In genomic region chr14:93132472-93133065, GRCh38 we compare ENCODE assay signal across 8 cellular contexts. TPM values are rescaled to one million over a fixed set of nuclear protein-coding genes. Genes with fewer than 3 reads are reported as not detected.
DNase-seq lines count a peak whose midpoint lies in the region; ATAC-seq and TF ChIP-seq lines count a peak whose summit lies in the region.

No MANE protein-coding gene starts in this region.

- H3K4me3 Mint-ChIP-seq in activated CD8-positive, alpha-beta memory T cell treated with anti-CD3 and anti-CD28 coated beads, Interleukin-2, amount 10 ng/mL, durations not matched to agents 7 days and 5 days: no peak overlapping the region
- H3K4me3 Mint-ChIP-seq in activated CD8-positive, alpha-beta T cell treated with anti-CD3 and anti-CD28 coated beads for 36 hours: no peak overlapping the region

- H3K4me3 ChIP-seq in LNCaP clone FGC (ENCODE audit: low read depth, low read length) (no peak overlapping the region), testis (no peak overlapping the region)

- peak; percentile 57 for ATAC-seq in activated CD8-positive, alpha-beta memory T cell treated with anti-CD3 and anti-CD28 coated beads, Interleukin-2, amount 10 ng/mL, durations not matched to agents 7 days and 5 days
- peak; percentile 56 for ATAC-seq in activated CD8-positive, alpha-beta T cell treated with anti-CD3 and anti-CD28 coated beads for 36 hours

- H3K4me1 ChIP-seq in testis: peaks cover 5% of the 10 kb centered on the region

- no peak overlapping the region for H3K27ac ChIP-seq in testis

- H3K9me3 Mint-ChIP-seq in activated CD8-positive, alpha-beta memory T cell treated with anti-CD3 and anti-CD28 coated beads, Interleukin-2, amount 10 ng/mL, durations not matched to agents 7 days and 5 days (ENCODE audit: low read depth): no peaks in the 10 kb centered on the region
- no peaks in the 10 kb centered on the region for H3K9me3 Mint-ChIP-seq in activated CD8-positive, alpha-beta T cell treated with anti-CD3 and anti-CD28 coated beads for 36 hours

- no peaks in the 10 kb centered on the region for H3K9me3 ChIP-seq in testis

- H3K36me3 Mint-ChIP-seq in activated CD8-positive, alpha-beta memory T cell treated with anti-CD3 and anti-CD28 coated beads, Interleukin-2, amount 10 ng/mL, durations not matched to agents 7 days and 5 days: no peaks in the 10 kb centered on the region
- no peaks in the 10 kb centered on the region for H3K36me3 Mint-ChIP-seq in activated CD8-positive, alpha-beta T cell treated with anti-CD3 and anti-CD28 coated beads for 36 hours (ENCODE audit: low read depth)

- no peaks in the 10 kb centered on the region for H3K36me3 ChIP-seq in testis (ENCODE audit: low read depth, missing control alignments)

- TF ChIP-seq CTCF in LNCaP clone FGC (IDR thresholded peaks at IDR 0.05; ENCODE audit: control insufficient read depth, extremely low read depth, insufficient read depth): peak; percentile 62
- TF ChIP-seq CTCF in activated CD8-positive, alpha-beta T cell treated with anti-CD3 and anti-CD28 coated beads for 36 hours (IDR thresholded peaks at IDR 0.05): peak; percentile 47
- TF ChIP-seq CTCF in testis (IDR thresholded peaks at IDR 0.05): peak; percentile 35 to 55 (median 43)

- H3K27ac Mint-ChIP-seq in activated CD8-positive, alpha-beta memory T cell treated with anti-CD3 and anti-CD28 coated beads, Interleukin-2, amount 10 ng/mL, durations not matched to agents 7 days and 5 days: no peak overlapping the region
- no peak overlapping the region for H3K27ac Mint-ChIP-seq in activated CD8-positive, alpha-beta T cell treated with anti-CD3 and anti-CD28 coated beads for 36 hours

- TF ChIP-seq POLR2A in testis (IDR thresholded peaks at IDR 0.05): no peak

- CTCF ChIA-PET in activated CD8-positive, alpha-beta memory T cell treated with anti-CD3 and anti-CD28 coated beads, Interleukin-2, amount 10 ng/mL, durations not matched to agents 7 days and 5 days (lab: Charles Lee): interaction anchor here (0.7 to 13.7 kb wide), 21 partner anchors 8 to 252 kb away, joined by 3 to 269 read pairs (median 3); partner anchors contain the start of gene ITPK1
- CTCF ChIA-PET in activated CD8-positive, alpha-beta T cell treated with anti-CD3 and anti-CD28 coated beads for 36 hours (lab: Charles Lee): interaction anchor here (0.6 to 10.3 kb wide), 25 partner anchors 9 to 205 kb away, joined by 3 to 180 read pairs (median 4); partner anchors contain the start of gene ITPK1

- POLR2A ChIA-PET in activated CD8-positive, alpha-beta T cell treated with anti-CD3 and anti-CD28 coated beads for 36 hours (lab: Charles Lee): interaction anchor here (1.0 to 1.4 kb wide), 2 partner anchors 16 to 19 kb away, joined by 3 to 4 read pairs; no protein-coding TSS in a partner anchor

- intact Hi-C loops in activated CD8-positive, alpha-beta T cell treated with anti-CD3 and anti-CD28 coated beads for 36 hours (cut with micrococcal nuclease): no loop called here
- intact Hi-C loops in testis (cut with DNase I; ENCODE audit: low total_unique reads): no loop called here

- H3K4me1 Mint-ChIP-seq in activated CD8-positive, alpha-beta memory T cell treated with anti-CD3 and anti-CD28 coated beads, Interleukin-2, amount 10 ng/mL, durations not matched to agents 7 days and 5 days: no peaks in the 10 kb centered on the region
- H3K4me1 Mint-ChIP-seq in activated CD8-positive, alpha-beta T cell treated with anti-CD3 and anti-CD28 coated beads for 36 hours (ENCODE audit: low read depth): no peaks in the 10 kb centered on the region

- H3K27me3 ChIP-seq in testis: no peaks in the 10 kb centered on the region

- peak; percentile 50 for DNase-seq in activated CD8-positive, alpha-beta memory T cell treated with anti-CD3 and anti-CD28 coated beads, Interleukin-2, amount 10 ng/mL, durations not matched to agents 7 days and 5 days
- DNase-seq in activated CD8-positive, alpha-beta memory T cell treated with anti-CD3 and anti-CD28 coated beads, Interleukin-2, amount 50 U/mL, for 48 hours: no peak
- DNase-seq in LNCaP clone FGC (ENCODE audit: low read depth) (no peak), hepatic stellate cell (ENCODE audit: low spot score) (peak; percentile 61), testis (peak; percentile 79), NCI-H2029 (lab: John Stamatoyannopoulos, UW) (no peak)
- peak; percentile 57 for DNase-seq in activated CD8-positive, alpha-beta T cell treated with anti-CD3 and anti-CD28 coated beads for 36 hours
- DNase-seq in stimulated activated CD4-positive, alpha-beta T cell treated with anti-CD3 and anti-CD28 coated beads, Interleukin-2, amount 100 ng/mL, for 24 hours: no peak

- WGBS in testis, 2 donors: 70 to 76% methylated on average over 8 of the region's 8 CpGs

- H3K27me3 Mint-ChIP-seq in activated CD8-positive, alpha-beta memory T cell treated with anti-CD3 and anti-CD28 coated beads, Interleukin-2, amount 10 ng/mL, durations not matched to agents 7 days and 5 days: peaks cover 12% of the 10 kb centered on the region
- no peaks in the 10 kb centered on the region for H3K27me3 Mint-ChIP-seq in activated CD8-positive, alpha-beta T cell treated with anti-CD3 and anti-CD28 coated beads for 36 hours

RNA-seq across cellular contexts. Expression of gene ITPK1, which starts 16.8 kb away (rescaled TPM):
- 100 to 1,000 TPM in 1 of 2 experiments, 10 to 100 TPM in 1; 96.1 to 103 TPM for total RNA-seq in activated CD8-positive, alpha-beta memory T cell treated with anti-CD3 and anti-CD28 coated beads, Interleukin-2, amount 10 ng/mL, durations not matched to agents 7 days and 5 days
- 10 to 100 TPM; 78.5 to 83.5 TPM for total RNA-seq in activated CD8-positive, alpha-beta T cell treated with anti-CD3 and anti-CD28 coated beads for 36 hours
- total RNA-seq in testis: 10 to 100 TPM; 78.3 to 90.6 TPM
- 92.5 TPM for polyA plus RNA-seq in testis (ENCODE audit: insufficient read depth, low read depth, low replicate concordance)

RNA-seq across cellular contexts. Expression of gene MOAP1, which starts 52.1 kb away (rescaled TPM):
- total RNA-seq in activated CD8-positive, alpha-beta memory T cell treated with anti-CD3 and anti-CD28 coated beads, Interleukin-2, amount 10 ng/mL, durations not matched to agents 7 days and 5 days: 10 to 100 TPM; 18.2 to 19.5 TPM
- 10 to 100 TPM; 19.1 to 19.6 TPM for total RNA-seq in activated CD8-positive, alpha-beta T cell treated with anti-CD3 and anti-CD28 coated beads for 36 hours
- 10 to 100 TPM; 22.4 to 25.5 TPM for total RNA-seq in testis
- 22.6 TPM for polyA plus RNA-seq in testis (ENCODE audit: insufficient read depth, low read depth, low replicate concordance)

RNA-seq across cellular contexts. Expression of gene LYSET, which starts 52.5 kb away (rescaled TPM):
- 1 to 10 TPM; 6.3 to 9.7 TPM for total RNA-seq in activated CD8-positive, alpha-beta memory T cell treated with anti-CD3 and anti-CD28 coated beads, Interleukin-2, amount 10 ng/mL, durations not matched to agents 7 days and 5 days
- total RNA-seq in activated CD8-positive, alpha-beta T cell treated with anti-CD3 and anti-CD28 coated beads for 36 hours: 10 to 100 TPM; 13.6 to 15.5 TPM
- 10 to 100 TPM; 11.9 to 15.2 TPM for total RNA-seq in testis
- 11.1 TPM for polyA plus RNA-seq in testis (ENCODE audit: insufficient read depth, low read depth, low replicate concordance)

Comparison
In these comparisons a context has a peak if more than half of its experiments do, and no peak if none do; other contexts are left out.
1. DNase-seq: peak in activated CD8-positive, alpha-beta memory T cell treated with anti-CD3 and anti-CD28 coated beads, Interleukin-2, amount 10 ng/mL, durations not matched to agents 7 days and 5 days (single experiment), activated CD8-positive, alpha-beta T cell treated with anti-CD3 and anti-CD28 coated beads for 36 hours (single experiment), hepatic stellate cell (single experiment) and testis (single experiment); none in activated CD8-positive, alpha-beta memory T cell treated with anti-CD3 and anti-CD28 coated beads, Interleukin-2, amount 50 U/mL, for 48 hours (single experiment), LNCaP clone FGC (single experiment), stimulated activated CD4-positive, alpha-beta T cell treated with anti-CD3 and anti-CD28 coated beads, Interleukin-2, amount 100 ng/mL, for 24 hours (0 of 2) and NCI-H2029 (single experiment).
2. Peak in every context shown above with its lines, with median percentiles within 50 percentile points of each other: CTCF ChIP-seq.